10 cellular contexts compared by ENCODE assay signal in the genomic region with DNA sequence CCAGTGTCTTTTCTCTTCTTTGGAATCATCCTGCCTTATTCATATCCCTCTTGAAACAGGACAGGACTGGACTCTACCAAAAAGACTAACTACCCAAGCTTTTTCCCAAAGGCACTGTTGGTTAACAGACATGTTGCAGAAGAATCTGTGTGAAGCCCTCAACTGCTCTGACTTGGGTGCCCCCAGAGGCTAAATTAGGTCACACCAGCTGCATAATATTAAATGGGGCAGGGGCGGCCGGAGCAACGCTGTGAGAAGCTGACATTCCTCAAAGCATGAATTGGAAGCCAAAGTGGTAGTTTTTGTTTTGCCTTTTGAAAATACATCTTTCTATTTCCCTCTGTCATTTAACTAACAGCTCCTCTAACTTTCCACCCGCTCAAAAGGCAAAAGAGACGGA.
A peak's percentile ranks its signal among the peaks of the same experiment; 100 is the strongest.
DNase-seq lines count a peak whose midpoint lies in the region; ATAC-seq and TF ChIP-seq lines count a peak whose summit lies in the region.
"Had no signal": no experiment of that assay in that cellular context is flagged by ENCODE, and none has a peak within 500 bp of the region (broad histone marks: within the 10 kb centered on the region; RNA-seq: fewer than 3 reads in every experiment).

No MANE protein-coding gene starts in this region.

- H3K4me3 Mint-ChIP-seq in natural killer cell: no peak overlapping the region

- peak overlapping the region; percentile 48 for H3K27ac ChIP-seq in trophoblast cell (ENCODE audit: low read depth, low read length)

- H3K18ac ChIP-seq in trophoblast cell (ENCODE audit: low read length): no peak overlapping the region

- no peak overlapping the region for H4K8ac ChIP-seq in trophoblast cell (ENCODE audit: low read depth, low read length)

- no peaks in the 10 kb centered on the region for H3K27me3 ChIP-seq in trophoblast cell (ENCODE audit: insufficient read depth, low read length)

- H4K12ac ChIP-seq in trophoblast cell (ENCODE audit: low read depth, low read length): no peak overlapping the region

- no peaks in the 10 kb centered on the region for H3K79me2 ChIP-seq in trophoblast cell (ENCODE audit: control insufficient read depth, insufficient read depth, low read length, poor library complexity)

- no peaks in the 10 kb centered on the region for H3K4me1 Mint-ChIP-seq in natural killer cell

- H3K9me3 Mint-ChIP-seq in natural killer cell: no peaks in the 10 kb centered on the region

- TF ChIP-seq CTCF in fibroblast of villous mesenchyme (IDR thresholded peaks at IDR 0.05; ENCODE audit: insufficient read depth, low read depth, low read length) (peak; percentile 17), omental fat pad (IDR thresholded peaks at IDR 0.05) (no peak), natural killer cell (IDR thresholded peaks at IDR 0.05) (no peak)

- no peaks in the 10 kb centered on the region for H3K79me1 ChIP-seq in trophoblast cell (ENCODE audit: low read length)

- H3K36me3 Mint-ChIP-seq in natural killer cell: no peaks in the 10 kb centered on the region

- H2BK12ac ChIP-seq in trophoblast cell (ENCODE audit: low read length): no peak overlapping the region

- H3K27me3 Mint-ChIP-seq in natural killer cell (ENCODE audit: low read depth in 2 of 2): peaks cover 0 to 3% of the 10 kb centered on the region in 2 donors

- no peak overlapping the region for H3K23ac ChIP-seq in trophoblast cell (ENCODE audit: low read length)

- H3K4me2 ChIP-seq in trophoblast cell (ENCODE audit: low read length): peak overlapping the region; percentile 44

- H3K9ac ChIP-seq in ES-I3 (ENCODE audit: low read depth, low read length): peak overlapping the region; percentile 31; the same call in 1 of the 2 replicates
- no peak overlapping the region for H3K9ac ChIP-seq in trophoblast cell (ENCODE audit: low read length)

- no peaks in the 10 kb centered on the region for H3K9me3 ChIP-seq in ES-I3 (ENCODE audit: control insufficient read depth, insufficient read depth, low read length)
- no peaks in the 10 kb centered on the region for H3K9me3 ChIP-seq in trophoblast cell (ENCODE audit: insufficient read depth, low read depth, low read length)

- no peak overlapping the region for H2AK5ac ChIP-seq in trophoblast cell (ENCODE audit: low read length)

- no peak overlapping the region for H3K27ac Mint-ChIP-seq in natural killer cell

- H2AFZ ChIP-seq in trophoblast cell (ENCODE audit: insufficient read depth, low read length, poor library complexity): no peak overlapping the region

- H3K4ac ChIP-seq in trophoblast cell (ENCODE audit: low read depth, low read length): no peak overlapping the region

- no peaks in the 10 kb centered on the region for H3K36me3 ChIP-seq in ES-I3 (ENCODE audit: insufficient read depth, low read length)
- H3K36me3 ChIP-seq in trophoblast cell (ENCODE audit: control insufficient read depth in 1 of 2, insufficient read depth in 2 of 2, low read length in 2 of 2): no peaks in the 10 kb centered on the region

- H4K91ac ChIP-seq in trophoblast cell (ENCODE audit: low read depth, low read length): no peak overlapping the region

- no peak overlapping the region for H2BK120ac ChIP-seq in trophoblast cell (ENCODE audit: insufficient read depth, low read length, poor library complexity)

- WGBS in trophoblast cell (ENCODE audit: extremely low coverage, insufficient coverage, insufficient read length): no CpG with 5 or more reads among the region's 5 CpGs

- peak; percentile 22 for DNase-seq in RKO (ENCODE audit: low spot score)
- DNase-seq in fibroblast of villous mesenchyme (ENCODE audit: low read depth): no peak
- DNase-seq in trophoblast cell: no peak
- DNase-seq in omental fat pad (ENCODE audit: low spot score): no peak
- no peak for DNase-seq in natural killer cell
- DNase-seq: NCI-H2107 had no signal

- peaks cover 16% of the 10 kb centered on the region for H3K4me1 ChIP-seq in ES-I3 (ENCODE audit: insufficient read depth, low read length)
- H3K4me1 ChIP-seq in trophoblast cell (ENCODE audit: control insufficient read depth in 1 of 2, insufficient read depth in 2 of 2, low read length in 2 of 2): peaks cover 2% of the 10 kb centered on the region in 2 experiments

- no peak overlapping the region for H2BK5ac ChIP-seq in trophoblast cell (ENCODE audit: low read depth, low read length, poor library complexity)

- no peak for ATAC-seq in omental fat pad (ENCODE audit: low FRiP score)
- no peak for ATAC-seq in GM21515 (IDR thresholded peaks at IDR 0.05; ENCODE audit: unreplicated experiment)
- no peak for ATAC-seq in natural killer cell
- no peak for ATAC-seq in GM18909 (IDR thresholded peaks at IDR 0.05; ENCODE audit: poor library complexity, unreplicated experiment)
- ATAC-seq: esophagus mucosa had no signal

- H3K4me3 ChIP-seq in fibroblast of villous mesenchyme (ENCODE audit: low read depth, low read length) (no peak overlapping the region), trophoblast cell (ENCODE audit: low read depth, low read length) (no peak overlapping the region)

- H3K14ac ChIP-seq in trophoblast cell (ENCODE audit: low read length): no peak overlapping the region

- intact Hi-C loops in natural killer cell (cut with micrococcal nuclease): no loop called here
